Comparison of ENCODE assay signal across 11 cellular contexts in the genomic region with DNA sequence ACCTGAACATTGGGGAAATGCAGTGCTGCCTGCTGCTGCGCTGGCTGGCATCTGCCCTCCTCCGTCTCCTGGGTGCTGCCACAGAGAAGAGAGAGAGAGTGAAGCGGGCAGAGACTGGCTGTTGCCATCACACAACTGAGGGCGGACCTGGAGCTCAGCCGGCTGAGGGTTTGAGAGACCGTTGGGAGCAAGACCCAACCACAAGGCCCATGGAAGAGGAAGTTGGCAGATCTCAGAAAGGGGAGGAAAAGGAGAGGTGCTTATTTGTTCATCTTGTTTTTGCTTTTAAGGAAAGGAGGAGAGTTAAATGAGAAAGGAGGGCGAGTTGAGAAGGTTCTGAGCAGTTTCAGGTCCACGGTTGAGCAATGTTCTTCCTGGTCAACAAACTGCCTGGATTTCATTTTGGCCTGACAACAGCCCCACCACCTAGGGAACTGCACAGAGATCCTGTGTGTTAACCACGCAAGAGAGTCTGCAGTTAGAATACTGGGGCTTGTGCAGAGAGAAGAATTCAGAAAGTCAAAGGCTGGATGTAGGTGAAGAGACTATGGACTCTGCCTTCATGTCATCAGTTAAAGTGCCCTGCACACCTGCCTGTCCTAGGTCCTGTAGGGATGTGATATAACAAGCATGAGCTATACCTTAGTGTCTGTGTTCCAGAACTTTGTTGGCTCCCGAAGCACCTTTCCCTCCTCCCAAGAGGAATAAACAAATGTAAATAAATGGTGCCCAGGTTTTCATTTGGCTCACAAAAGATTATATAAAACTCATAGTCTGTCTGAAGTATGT.
DNase-seq lines count a peak whose midpoint lies in the region; ATAC-seq and TF ChIP-seq lines count a peak whose summit lies in the region.
"Had no signal": no experiment of that assay in that cellular context is flagged by ENCODE, and none has a peak within 500 bp of the region (broad histone marks: within the 10 kb centered on the region; RNA-seq: fewer than 3 reads in every experiment).

No MANE protein-coding gene starts in this region.

- no peaks in the 10 kb centered on the region for H3K27me3 ChIP-seq in thoracic aorta (replicated peaks; ENCODE audit: insufficient read depth)

- peak overlapping the region; percentile 2 for H3K27ac Mint-ChIP-seq in activated naive CD4-positive, alpha-beta T cell treated with anti-CD3 and anti-CD28 coated beads, Interleukin-2, amount 50 U/mL, for 24 hours
- no peak overlapping the region for H3K27ac Mint-ChIP-seq in activated naive CD4-positive, alpha-beta T cell treated with anti-CD3 and anti-CD28 coated beads for 36 hours
- H3K27ac Mint-ChIP-seq: HFFc6 had no signal

- no peaks in the 10 kb centered on the region for H3K27me3 Mint-ChIP-seq in activated naive CD4-positive, alpha-beta T cell treated with anti-CD3 and anti-CD28 coated beads, Interleukin-2, amount 50 U/mL, for 24 hours
- no peaks in the 10 kb centered on the region for H3K27me3 Mint-ChIP-seq in activated naive CD4-positive, alpha-beta T cell treated with anti-CD3 and anti-CD28 coated beads for 36 hours (ENCODE audit: low read depth)

- TF ChIP-seq CTCF in thoracic aorta (IDR thresholded peaks at IDR 0.05), result no peak

- no peaks in the 10 kb centered on the region for H3K9me3 ChIP-seq in thoracic aorta

- H3K27ac ChIP-seq in thoracic aorta, result peak overlapping the region; percentile 33 to 66

- H3K4me1 ChIP-seq in thoracic aorta (ENCODE audit: control insufficient read depth in 1 of 2, low read depth in 2 of 2), result peaks cover 31 to 63% of the 10 kb centered on the region in 2 donors

- ATAC-seq in left colon (peak; percentile 50), thoracic aorta (ENCODE audit: insufficient number of reproducible peaks, low FRiP score, low read depth) (no peak)

- no peaks in the 10 kb centered on the region for H3K36me3 ChIP-seq in thoracic aorta

- H3K4me3 Mint-ChIP-seq in activated naive CD4-positive, alpha-beta T cell treated with anti-CD3 and anti-CD28 coated beads, Interleukin-2, amount 50 U/mL, for 24 hours, result no peak overlapping the region
- no peak overlapping the region for H3K4me3 Mint-ChIP-seq in activated naive CD4-positive, alpha-beta T cell treated with anti-CD3 and anti-CD28 coated beads for 36 hours
- H3K4me3 Mint-ChIP-seq: HFFc6 had no signal

- H3K4me3 ChIP-seq in thoracic aorta, result peak overlapping the region; percentile 13

- intact Hi-C loops in activated naive CD4-positive, alpha-beta T cell treated with anti-CD3 and anti-CD28 coated beads for 36 hours (cut with micrococcal nuclease), result loop anchor here (5.0 kb wide), 1 partner anchor 1162 kb away; a partner anchor contains a TSS
- intact Hi-C loops in left colon (cut with DNase I, micrococcal nuclease), result no loop called here

- no peaks in the 10 kb centered on the region for H3K9me3 Mint-ChIP-seq in activated naive CD4-positive, alpha-beta T cell treated with anti-CD3 and anti-CD28 coated beads, Interleukin-2, amount 50 U/mL, for 24 hours
- no peaks in the 10 kb centered on the region for H3K9me3 Mint-ChIP-seq in activated naive CD4-positive, alpha-beta T cell treated with anti-CD3 and anti-CD28 coated beads for 36 hours
- H3K9me3 Mint-ChIP-seq: HFFc6 had no signal

- CTCF ChIA-PET in activated naive CD4-positive, alpha-beta T cell treated with anti-CD3 and anti-CD28 coated beads for 36 hours (lab: Charles Lee), result interaction anchor here (0.5 to 1.8 kb wide), 6 partner anchors 10 to 259 kb away, joined by 3 to 5 read pairs (median 3); no protein-coding TSS in a partner anchor

- peaks cover 64% of the 10 kb centered on the region for H3K4me1 Mint-ChIP-seq in activated naive CD4-positive, alpha-beta T cell treated with anti-CD3 and anti-CD28 coated beads, Interleukin-2, amount 50 U/mL, for 24 hours
- H3K4me1 Mint-ChIP-seq in activated naive CD4-positive, alpha-beta T cell treated with anti-CD3 and anti-CD28 coated beads for 36 hours (ENCODE audit: low read depth), result peaks cover 90% of the 10 kb centered on the region

- no peak for DNase-seq in activated naive CD4-positive, alpha-beta T cell treated with anti-CD3 and anti-CD28 coated beads for 36 hours
- DNase-seq in SIG-M5 (lab: John Stamatoyannopoulos, UW) (peak; percentile 84), left colon (no peak), thoracic aorta (ENCODE audit: low spot score) (no peak), cerebellar cortex (ENCODE audit: low spot score) (no peak), DMS79 (lab: John Stamatoyannopoulos, UW) (no peak)
- DNase-seq in activated CD8-positive, alpha-beta memory T cell treated with anti-CD3 and anti-CD28 coated beads, Interleukin-2, amount 50 U/mL, for 4 hours, result no peak
- DNase-seq: HFFc6, NCI-H1436 treated with DMSO at 0.1 percent for 48 hours, RPMI8226 had no signal

- peaks cover 17% of the 10 kb centered on the region for H3K36me3 Mint-ChIP-seq in activated naive CD4-positive, alpha-beta T cell treated with anti-CD3 and anti-CD28 coated beads, Interleukin-2, amount 50 U/mL, for 24 hours
- H3K36me3 Mint-ChIP-seq in activated naive CD4-positive, alpha-beta T cell treated with anti-CD3 and anti-CD28 coated beads for 36 hours (ENCODE audit: low read depth), result peaks cover 21% of the 10 kb centered on the region
